16 cellular contexts compared by ENCODE assay signal in the genomic region with DNA sequence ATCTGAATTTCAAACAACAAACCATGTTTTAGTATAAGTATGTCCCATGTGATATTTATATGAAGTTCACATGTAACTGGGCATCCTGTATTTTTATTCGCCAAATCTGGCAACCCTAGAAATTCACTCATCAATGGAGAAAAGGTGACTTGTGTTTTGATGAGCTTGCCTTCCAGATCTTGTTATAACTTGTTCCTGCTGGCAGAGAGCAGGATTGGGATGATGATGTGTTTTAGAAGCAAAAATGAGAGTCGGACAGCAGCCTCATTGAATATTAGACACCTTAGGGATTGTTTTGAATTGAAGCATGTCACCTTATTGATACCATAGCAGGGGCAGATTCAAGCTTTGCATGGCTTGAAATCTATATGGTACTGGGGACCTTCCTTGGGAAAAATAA.
A peak's percentile ranks its signal among the peaks of the same experiment; 100 is the strongest.
DNase-seq lines count a peak whose midpoint lies in the region; ATAC-seq, FAIRE-seq and TF ChIP-seq lines count a peak whose summit lies in the region.
"Had no signal": no experiment of that assay in that cellular context is flagged by ENCODE, and none has a peak within 500 bp of the region (broad histone marks: within the 10 kb centered on the region; RNA-seq: fewer than 3 reads in every experiment).

No MANE protein-coding gene starts in this region.

- H2AFZ ChIP-seq in K562 (ENCODE audit: low read depth, low read length) (0 out of 2 replicates have a peak overlapping the region, but pooled peaks have one; percentile 52), keratinocyte (ENCODE audit: control insufficient read depth, low read length) (no peak overlapping the region)
- H2AFZ ChIP-seq: GM23248 had no signal

- H4K20me1 ChIP-seq in K562 (replicated peaks; ENCODE audit: control insufficient read depth, insufficient read depth, low read length) (no peaks in the 10 kb centered on the region), keratinocyte (ENCODE audit: control insufficient read depth, extremely low read depth, insufficient read depth, low read length) (no peaks in the 10 kb centered on the region)

- H3K4me1 Mint-ChIP-seq in endodermal cell = peaks cover 6% of the 10 kb centered on the region
- no peaks in the 10 kb centered on the region for H3K4me1 Mint-ChIP-seq in T-cell
- H3K4me1 Mint-ChIP-seq in stimulated activated naive CD8-positive, alpha-beta T cell treated with anti-CD3 and anti-CD28 coated beads, Interleukin-15, amount 100 ng/mL, for 72 hours = no peaks in the 10 kb centered on the region
- H3K4me1 Mint-ChIP-seq: CD4-positive, CD25-positive, alpha-beta regulatory T cell had no signal

- DNase-seq in HPDE6-E6E7 (ENCODE audit: extremely low spot score) = peak; percentile 61
- DNase-seq in K562 (ENCODE audit: extremely low read depth in 1 of 4, low spot score in 3 of 4) = no peak
- DNase-seq in endodermal cell = peak; percentile 13
- DNase-seq in keratinocyte (ENCODE audit: low read depth, low spot score) = no peak
- no peak for DNase-seq in T-cell
- DNase-seq in T-helper 9 cell = no peak
- DNase-seq in stimulated activated naive CD8-positive, alpha-beta T cell treated with anti-CD3 and anti-CD28 coated beads, Interleukin-15, amount 100 ng/mL, for 72 hours = no peak
- DNase-seq: BE2C; C1 segment of cervical spinal cord; CD4-positive, CD25-positive, alpha-beta regulatory T cell; DMS79 treated with DMSO at 0.1 percent for 48 hours; GF-D8; GM23248 had no signal

- H3K9me3 ChIP-seq in K562 (replicated peaks; ENCODE audit: control insufficient read depth, insufficient read depth, low read depth, low read length) = peaks cover 7% of the 10 kb centered on the region; the same call in 1 of the 2 replicates
- H3K9me3 ChIP-seq in endodermal cell (ENCODE audit: control insufficient read depth, low read length) = no peaks in the 10 kb centered on the region
- no peaks in the 10 kb centered on the region for H3K9me3 ChIP-seq in keratinocyte (ENCODE audit: control insufficient read depth, low read depth, low read length)
- H3K9me3 ChIP-seq: BE2C, HAP-1 had no signal

- H3K9me3 Mint-ChIP-seq in endodermal cell = no peaks in the 10 kb centered on the region
- no peaks in the 10 kb centered on the region for H3K9me3 Mint-ChIP-seq in T-cell
- H3K9me3 Mint-ChIP-seq in stimulated activated naive CD8-positive, alpha-beta T cell treated with anti-CD3 and anti-CD28 coated beads, Interleukin-15, amount 100 ng/mL, for 72 hours = no peaks in the 10 kb centered on the region

- ATAC-seq in K562 = no peak
- ATAC-seq in T-cell (replicated peaks in 1 of 4) = no peak
- no peak for ATAC-seq in stimulated activated naive CD8-positive, alpha-beta T cell treated with anti-CD3 and anti-CD28 coated beads, Interleukin-15, amount 100 ng/mL, for 72 hours
- no peak for ATAC-seq in GM21619 (IDR thresholded peaks at IDR 0.05; ENCODE audit: unreplicated experiment)
- ATAC-seq: GM12878 had no signal

- no peak for TF ChIP-seq POLR2A in K562 (conservative IDR thresholded peaks at IDR 0.05)

- H3K9ac ChIP-seq in K562 (ENCODE audit: insufficient read depth in 1 of 2, low read depth in 2 of 2, low read length in 2 of 2) (no peak overlapping the region), endodermal cell (ENCODE audit: extremely low read depth, low read length, poor library complexity, severe bottlenecking) (no peak overlapping the region), keratinocyte (ENCODE audit: control insufficient read depth, extremely low read depth, insufficient read depth, low read length) (no peak overlapping the region)
- H3K9ac ChIP-seq: GM23248 had no signal

- H3K79me2 ChIP-seq in K562 (ENCODE audit: control insufficient read depth, insufficient read depth, low read length) (no peaks in the 10 kb centered on the region), keratinocyte (ENCODE audit: control insufficient read depth, insufficient read depth, low read length) (no peaks in the 10 kb centered on the region)

- peaks cover 4% of the 10 kb centered on the region for H3K27me3 Mint-ChIP-seq in endodermal cell (ENCODE audit: insufficient read depth)
- peaks cover 4 to 7% of the 10 kb centered on the region in 2 donors for H3K27me3 Mint-ChIP-seq in T-cell
- peaks cover 35% of the 10 kb centered on the region for H3K27me3 Mint-ChIP-seq in stimulated activated naive CD8-positive, alpha-beta T cell treated with anti-CD3 and anti-CD28 coated beads, Interleukin-15, amount 100 ng/mL, for 72 hours

- H3K36me3 ChIP-seq in K562 (ENCODE audit: control insufficient read depth, insufficient read depth, low read length) (no peaks in the 10 kb centered on the region), endodermal cell (ENCODE audit: control insufficient read depth, insufficient read depth, low read length) (no peaks in the 10 kb centered on the region), keratinocyte (ENCODE audit: control insufficient read depth in 2 of 2, extremely low read depth in 1 of 2, insufficient read depth in 2 of 2, low read length in 2 of 2) (no peaks in the 10 kb centered on the region)
- H3K36me3 ChIP-seq: BE2C, HAP-1 had no signal

- no peak for TF ChIP-seq EP300 in K562 (IDR thresholded peaks at IDR 0.05; ENCODE audit: low read length)

- no peak for TF ChIP-seq CTCF in K562 (IDR thresholded peaks at IDR 0.05 in 2 of 3, conservative IDR thresholded peaks at IDR 0.05 in 1 of 3; ENCODE audit: insufficient read depth in 2 of 3, low read depth in 1 of 3, low read length in 3 of 3)
- no peak for TF ChIP-seq CTCF in endodermal cell (conservative IDR thresholded peaks at IDR 0.05)
- no peak for TF ChIP-seq CTCF in keratinocyte (optimal IDR thresholded peaks at IDR 0.05 in 1 of 3, IDR thresholded peaks at IDR 0.05 in 1 of 3, conservative IDR thresholded peaks at IDR 0.05 in 1 of 3; ENCODE audit: extremely low read depth in 1 of 3, insufficient read depth in 2 of 3, low read length in 3 of 3)

- H3K27ac ChIP-seq in K562 (ENCODE audit: extremely low read depth, low read depth, low read length) = no peak overlapping the region
- H3K27ac ChIP-seq in endodermal cell (ENCODE audit: low read depth, low read length) = no peak overlapping the region
- no peak overlapping the region for H3K27ac ChIP-seq in keratinocyte (ENCODE audit: control insufficient read depth, insufficient read depth, low read length)
- H3K27ac ChIP-seq: GM23248 had no signal

- no peak for TF ChIP-seq RAD21 in K562 (CRISPR knock-in tag; conservative IDR thresholded peaks at IDR 0.05 in 1 of 2, IDR thresholded peaks at IDR 0.05 in 1 of 2)

- CTCF ChIA-PET in K562 (lab: Yijun Ruan, JAX; ENCODE audit: low intra/inter-chr PET ratio) (no interaction called here), T-cell (lab: Charles Lee) (no interaction called here)

- H3K4me3 Mint-ChIP-seq in endodermal cell (no peak overlapping the region), T-cell (no peak overlapping the region)
- no peak overlapping the region for H3K4me3 Mint-ChIP-seq in stimulated activated naive CD8-positive, alpha-beta T cell treated with anti-CD3 and anti-CD28 coated beads, Interleukin-15, amount 100 ng/mL, for 72 hours
- H3K4me3 Mint-ChIP-seq: CD4-positive, CD25-positive, alpha-beta regulatory T cell had no signal

- dilution Hi-C loops in keratinocyte (cut with MboI; ENCODE audit: extremely low pct_ligation_motif_present, low sequenced_read_pairs) = no loop called here

- in situ Hi-C loops in K562 (cut with MboI) = no loop called here

- BruUV-seq in K562 (replicated peaks; lab: Mats Ljungman, UMichigan) = no TSS peak

- peaks cover 4% of the 10 kb centered on the region in 2 experiments; a peak in 3 of 5 replicates for H3K4me1 ChIP-seq in K562 (replicated peaks in 1 of 2; ENCODE audit: control insufficient read depth in 2 of 2, insufficient read depth in 2 of 2, low read length in 2 of 2)
- no peaks in the 10 kb centered on the region for H3K4me1 ChIP-seq in endodermal cell (ENCODE audit: control insufficient read depth, insufficient read depth, low read length)
- H3K4me1 ChIP-seq in keratinocyte (ENCODE audit: control insufficient read depth, extremely low read depth, insufficient read depth, low read length) = peaks cover 6% of the 10 kb centered on the region
- H3K4me1 ChIP-seq: BE2C, HAP-1 had no signal

- H3K9me1 ChIP-seq in K562 (ENCODE audit: control insufficient read depth, insufficient read depth, low read length) (no peaks in the 10 kb centered on the region), keratinocyte (ENCODE audit: control insufficient read depth, extremely low read depth, insufficient read depth, low read length) (no peaks in the 10 kb centered on the region)

- no peak overlapping the region for H3K4me3 ChIP-seq in K562
- H3K4me3 ChIP-seq in endodermal cell (ENCODE audit: low read length) = no peak overlapping the region
- no peak overlapping the region for H3K4me3 ChIP-seq in keratinocyte (ENCODE audit: control insufficient read depth in 2 of 3, extremely low read depth in 1 of 3, insufficient read depth in 2 of 3, low read depth in 1 of 3, low read length in 3 of 3)
- H3K4me3 ChIP-seq: GM12878, GM23248, HAP-1 had no signal

- intact Hi-C loops in K562 (cut with micrococcal nuclease) = no loop called here

- H3K27me3 ChIP-seq in K562 (ENCODE audit: control insufficient read depth in 2 of 2, insufficient read depth in 2 of 2, low read length in 2 of 2) = no peaks in the 10 kb centered on the region
- H3K27me3 ChIP-seq in endodermal cell (ENCODE audit: control insufficient read depth, insufficient read depth, low read length, poor library complexity, severe bottlenecking) = peaks cover 15% of the 10 kb centered on the region
- no peaks in the 10 kb centered on the region for H3K27me3 ChIP-seq in keratinocyte (ENCODE audit: control insufficient read depth, extremely low read depth, insufficient read depth, low read length)
- H3K27me3 ChIP-seq: BE2C had no signal

- H3K27ac Mint-ChIP-seq in endodermal cell (no peak overlapping the region), T-cell (no peak overlapping the region)
- H3K27ac Mint-ChIP-seq in stimulated activated naive CD8-positive, alpha-beta T cell treated with anti-CD3 and anti-CD28 coated beads, Interleukin-15, amount 100 ng/mL, for 72 hours = no peak overlapping the region

- H3K36me3 Mint-ChIP-seq in endodermal cell (ENCODE audit: low read depth) (no peaks in the 10 kb centered on the region), T-cell (no peaks in the 10 kb centered on the region)
- H3K36me3 Mint-ChIP-seq: CD4-positive, CD25-positive, alpha-beta regulatory T cell had no signal

- H3K4me2 ChIP-seq in K562 (ENCODE audit: insufficient read depth, low read length) (no peak overlapping the region), keratinocyte (ENCODE audit: control insufficient read depth, extremely low read depth, insufficient read depth, low read depth, low read length) (no peak overlapping the region)

- POLR2A ChIA-PET in K562 (lab: Yijun Ruan, JAX) = interaction anchor here (0.7 kb wide), 1 partner anchor 11 kb away, joined by 3 read pairs; no protein-coding TSS in a partner anchor
- POLR2A ChIA-PET in T-cell (lab: Charles Lee) = no interaction called here

- 88% methylated on average over 2 of the region's 2 CpGs for WGBS in K562 (ENCODE audit: insufficient coverage, low coverage, missing lambda C conversion rate)
- WGBS in endodermal cell (ENCODE audit: insufficient coverage in 1 of 2, insufficient read length in 1 of 2), 2 experiments = 93 to 95% methylated on average over 2 of the region's 2 CpGs

- no peak for FAIRE-seq in K562 (lab: Jason Lieb, UNC)
- FAIRE-seq in keratinocyte (lab: Jason Lieb, UNC) = peak; percentile 88
- FAIRE-seq: GM12878 had no signal

TF ChIP-seq in K562, 482 proteins besides CTCF, POLR2A, EP300 and RAD21 (continues in another document):
- TF ChIP-seq ZFX (CRISPR knock-in tag; IDR thresholded peaks at IDR 0.05) = no peak
- TF ChIP-seq RFX5 (IDR thresholded peaks at IDR 0.05; ENCODE audit: low read depth, low read length) = no peak

Comparison
In these comparisons a context has a peak if more than half of its experiments do, and no peak if none do; other contexts are left out.
1. DNase-seq: peak in HPDE6-E6E7 (single experiment) and endodermal cell (single experiment); none in K562 (0 of 4), keratinocyte (single experiment), T-cell (0 of 34), T-helper 9 cell (single experiment) and stimulated activated naive CD8-positive, alpha-beta T cell treated with anti-CD3 and anti-CD28 coated beads, Interleukin-15, amount 100 ng/mL, for 72 hours (0 of 2).